ENCODE assay signal across 21 cellular contexts in the genomic region with DNA sequence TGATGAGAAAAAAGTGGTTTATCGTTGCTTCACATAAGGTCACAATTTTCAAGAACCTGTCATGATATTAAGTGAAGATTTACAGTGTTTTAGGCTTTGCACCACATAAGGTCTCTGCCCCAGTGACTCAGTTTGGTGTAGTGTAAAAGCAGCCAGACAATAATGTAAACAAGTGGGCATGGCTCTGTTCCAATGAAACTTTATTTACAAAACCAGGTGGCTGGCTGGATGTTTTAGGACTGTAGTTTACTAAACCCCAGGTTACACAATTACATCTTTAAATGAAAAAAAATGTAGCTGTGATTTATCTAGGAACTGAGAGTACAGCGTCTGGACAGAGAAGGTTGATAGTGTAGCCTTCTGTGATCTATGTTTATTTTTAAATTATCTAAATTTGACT. TPM values are rescaled to one million over a fixed set of nuclear protein-coding genes. Genes with fewer than 3 reads are reported as not detected.
DNase-seq lines count a peak whose midpoint lies in the region; ATAC-seq and TF ChIP-seq lines count a peak whose summit lies in the region.
"Had no signal": no experiment of that assay in that cellular context is flagged by ENCODE, and none has a peak within 500 bp of the region (broad histone marks: within the 10 kb centered on the region; RNA-seq: fewer than 3 reads in every experiment).

No MANE protein-coding gene starts in this region.

- peak; percentile 31 to 47 for TF ChIP-seq RAD21 in liver (IDR thresholded peaks at IDR 0.05)

- H3K9me3 ChIP-seq in liver (ENCODE audit: control insufficient read depth in 4 of 4, low read length in 3 of 4) (no peaks in the 10 kb centered on the region), Karpas-422 (ENCODE audit: low read length) (no peaks in the 10 kb centered on the region), right cardiac atrium (ENCODE audit: control insufficient read depth, low read length) (no peaks in the 10 kb centered on the region)
- H3K9me3 ChIP-seq: esophagus muscularis mucosa, prostate gland, spleen, suprapubic skin had no signal

- H3K9ac ChIP-seq in liver (ENCODE audit: low read depth in 1 of 2, low read length in 2 of 2), result no peak overlapping the region
- no peak overlapping the region for H3K9ac ChIP-seq in Karpas-422 (ENCODE audit: low read length)
- H3K9ac ChIP-seq: BLaER1 had no signal

- no peaks in the 10 kb centered on the region for H4K20me1 ChIP-seq in Karpas-422 (ENCODE audit: insufficient read depth, low read depth, low read length)

- 39% methylated on average over 2 of the region's 2 CpGs for WGBS in liver
- 81% methylated on average over 2 of the region's 2 CpGs for WGBS in right cardiac atrium

- H3K79me2 ChIP-seq in Karpas-422 (ENCODE audit: low read length), result no peaks in the 10 kb centered on the region

- intact Hi-C loops in right cardiac atrium (cut with DNase I), result no loop called here

- peaks cover 2 to 40% (median 32%) of the 10 kb centered on the region in 4 donors for H3K36me3 ChIP-seq in liver (ENCODE audit: control insufficient read depth in 4 of 4, insufficient read depth in 3 of 4, low read depth in 1 of 4, low read length in 3 of 4)
- H3K36me3 ChIP-seq in Karpas-422 (ENCODE audit: insufficient read depth, low read length), result peaks cover 48% of the 10 kb centered on the region; the same call in 1 of the 2 replicates

- no peak overlapping the region for H3K4me2 ChIP-seq in Karpas-422 (ENCODE audit: low read depth, low read length, poor library complexity, severe bottlenecking)
- H3K4me2 ChIP-seq: BLaER1 had no signal

- H2AFZ ChIP-seq in Karpas-422 (ENCODE audit: low read length), result no peak overlapping the region

- DNase-seq in EH (ENCODE audit: low read depth) (peak; percentile 49), M059J (ENCODE audit: low read depth) (peak; percentile 90), choroid plexus epithelial cell (ENCODE audit: low read depth) (peak; percentile 36), Karpas-422 (no peak), right cardiac atrium (no peak)
- no peak for DNase-seq in activated CD4-positive, alpha-beta T cell treated with anti-CD3 and anti-CD28 coated beads, Interleukin-2, amount 50 U/mL, for 48 hours
- DNase-seq: activated CD4-positive, alpha-beta T cell treated with anti-CD3 and anti-CD28 coated beads, Interleukin-2, amount 50 U/mL, for 4 hours; activated naive CD4-positive, alpha-beta T cell treated with anti-CD3 and anti-CD28 coated beads, Interleukin-2, amount 50 U/mL, for 16 hours; activated T-cell treated with anti-CD3 and anti-CD28 coated beads for 4 hours; DMS153; dorsolateral prefrontal cortex; naive thymus-derived CD8-positive, alpha-beta T cell; NCI-H187 treated with DMSO at 0.1 percent for 48 hours; NCI-H446; spleen had no signal

- ATAC-seq in right cardiac atrium, result no peak
- ATAC-seq: naive thymus-derived CD8-positive, alpha-beta T cell had no signal

- no peaks in the 10 kb centered on the region for H3K9me2 ChIP-seq in Karpas-422 (replicated peaks; ENCODE audit: insufficient read depth, low read length)

- TF ChIP-seq CTCF in choroid plexus epithelial cell (conservative IDR thresholded peaks at IDR 0.05; ENCODE audit: low read depth, low read length), result no peak
- no peak for TF ChIP-seq CTCF in liver (IDR thresholded peaks at IDR 0.05; ENCODE audit: low read depth, low read length, missing input control)

- no peak overlapping the region for H3K27ac ChIP-seq in liver (ENCODE audit: low read depth in 1 of 2, low read length in 2 of 2)
- H3K27ac ChIP-seq in Karpas-422 (ENCODE audit: low read length), result no peak overlapping the region
- H3K27ac ChIP-seq in right cardiac atrium (ENCODE audit: low read length), result no peak overlapping the region
- H3K27ac ChIP-seq: BLaER1, cardiac muscle cell, dorsolateral prefrontal cortex, esophagus muscularis mucosa, prostate gland, spleen, suprapubic skin had no signal

- no peaks in the 10 kb centered on the region for H3K27me3 ChIP-seq in liver (ENCODE audit: control insufficient read depth in 4 of 4, insufficient read depth in 4 of 4, low read length in 3 of 4)
- H3K27me3 ChIP-seq in Karpas-422 (ENCODE audit: low read length), result no peaks in the 10 kb centered on the region
- H3K27me3 ChIP-seq in right cardiac atrium (ENCODE audit: control insufficient read depth, insufficient read depth), result no peaks in the 10 kb centered on the region
- H3K27me3 ChIP-seq: BLaER1, cardiac muscle cell, dorsolateral prefrontal cortex, esophagus muscularis mucosa, spleen, suprapubic skin had no signal

- H3K4me3 ChIP-seq in choroid plexus epithelial cell (ENCODE audit: low read depth, low read length) (no peak overlapping the region), liver (ENCODE audit: low read depth in 1 of 3, low read length in 3 of 3) (no peak overlapping the region), Karpas-422 (ENCODE audit: low read length) (no peak overlapping the region), right cardiac atrium (ENCODE audit: low read length) (no peak overlapping the region)
- H3K4me3 ChIP-seq: BLaER1, cardiac muscle cell, dorsolateral prefrontal cortex, esophagus muscularis mucosa, prostate gland, spleen, suprapubic skin had no signal

- peaks cover 0 to 11% (median 9%) of the 10 kb centered on the region in 4 donors for H3K4me1 ChIP-seq in liver (ENCODE audit: control insufficient read depth in 4 of 4, insufficient read depth in 4 of 4, low read length in 3 of 4)
- H3K4me1 ChIP-seq in Karpas-422 (ENCODE audit: low read length), result no peaks in the 10 kb centered on the region
- no peaks in the 10 kb centered on the region for H3K4me1 ChIP-seq in right cardiac atrium (ENCODE audit: control insufficient read depth, insufficient read depth, low read length)
- H3K4me1 ChIP-seq: BLaER1, prostate gland, suprapubic skin had no signal

TF ChIP-seq in liver, 16 proteins besides CTCF, POLR2A, EP300 and RAD21 (continues in another document):
- TF ChIP-seq, protein P1, sequence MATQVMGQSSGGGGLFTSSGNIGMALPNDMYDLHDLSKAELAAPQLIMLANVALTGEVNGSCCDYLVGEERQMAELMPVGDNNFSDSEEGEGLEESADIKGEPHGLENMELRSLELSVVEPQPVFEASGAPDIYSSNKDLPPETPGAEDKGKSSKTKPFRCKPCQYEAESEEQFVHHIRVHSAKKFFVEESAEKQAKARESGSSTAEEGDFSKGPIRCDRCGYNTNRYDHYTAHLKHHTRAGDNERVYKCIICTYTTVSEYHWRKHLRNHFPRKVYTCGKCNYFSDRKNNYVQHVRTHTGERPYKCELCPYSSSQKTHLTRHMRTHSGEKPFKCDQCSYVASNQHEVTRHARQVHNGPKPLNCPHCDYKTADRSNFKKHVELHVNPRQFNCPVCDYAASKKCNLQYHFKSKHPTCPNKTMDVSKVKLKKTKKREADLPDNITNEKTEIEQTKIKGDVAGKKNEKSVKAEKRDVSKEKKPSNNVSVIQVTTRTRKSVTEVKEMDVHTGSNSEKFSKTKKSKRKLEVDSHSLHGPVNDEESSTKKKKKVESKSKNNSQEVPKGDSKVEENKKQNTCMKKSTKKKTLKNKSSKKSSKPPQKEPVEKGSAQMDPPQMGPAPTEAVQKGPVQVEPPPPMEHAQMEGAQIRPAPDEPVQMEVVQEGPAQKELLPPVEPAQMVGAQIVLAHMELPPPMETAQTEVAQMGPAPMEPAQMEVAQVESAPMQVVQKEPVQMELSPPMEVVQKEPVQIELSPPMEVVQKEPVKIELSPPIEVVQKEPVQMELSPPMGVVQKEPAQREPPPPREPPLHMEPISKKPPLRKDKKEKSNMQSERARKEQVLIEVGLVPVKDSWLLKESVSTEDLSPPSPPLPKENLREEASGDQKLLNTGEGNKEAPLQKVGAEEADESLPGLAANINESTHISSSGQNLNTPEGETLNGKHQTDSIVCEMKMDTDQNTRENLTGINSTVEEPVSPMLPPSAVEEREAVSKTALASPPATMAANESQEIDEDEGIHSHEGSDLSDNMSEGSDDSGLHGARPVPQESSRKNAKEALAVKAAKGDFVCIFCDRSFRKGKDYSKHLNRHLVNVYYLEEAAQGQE (IDR thresholded peaks at IDR 0.05), result no peak
- TF ChIP-seq NR2F2 (IDR thresholded peaks at IDR 0.05), result no peak
- TF ChIP-seq RXRA (IDR thresholded peaks at IDR 0.05), result peak; percentile 13 to 65
- no peak for TF ChIP-seq EGR1 (IDR thresholded peaks at IDR 0.05; ENCODE audit: low read depth in 2 of 2)
- TF ChIP-seq, protein P2, sequence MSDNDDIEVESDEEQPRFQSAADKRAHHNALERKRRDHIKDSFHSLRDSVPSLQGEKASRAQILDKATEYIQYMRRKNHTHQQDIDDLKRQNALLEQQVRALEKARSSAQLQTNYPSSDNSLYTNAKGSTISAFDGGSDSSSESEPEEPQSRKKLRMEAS (IDR thresholded peaks at IDR 0.05), result peak; percentile 50
- peak; percentile 99 for TF ChIP-seq FOXA2 (IDR thresholded peaks at IDR 0.05)
- no peak for TF ChIP-seq HNF4G (IDR thresholded peaks at IDR 0.05)
- no peak for TF ChIP-seq TAF1 (conservative IDR thresholded peaks at IDR 0.05)
- TF ChIP-seq FOXA1 (IDR thresholded peaks at IDR 0.05), result peak; percentile 96
- no peak for TF ChIP-seq SP1 (IDR thresholded peaks at IDR 0.05)
- TF ChIP-seq HNF4A (conservative IDR thresholded peaks at IDR 0.05), result peak; percentile 19 to 44
- peak in 1 of 2 donors; percentile 31 for TF ChIP-seq JUND (IDR thresholded peaks at IDR 0.05)
- TF ChIP-seq, protein P3, sequence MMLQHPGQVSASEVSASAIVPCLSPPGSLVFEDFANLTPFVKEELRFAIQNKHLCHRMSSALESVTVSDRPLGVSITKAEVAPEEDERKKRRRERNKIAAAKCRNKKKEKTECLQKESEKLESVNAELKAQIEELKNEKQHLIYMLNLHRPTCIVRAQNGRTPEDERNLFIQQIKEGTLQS (IDR thresholded peaks at IDR 0.05), result no peak
- TF ChIP-seq, protein P4, sequence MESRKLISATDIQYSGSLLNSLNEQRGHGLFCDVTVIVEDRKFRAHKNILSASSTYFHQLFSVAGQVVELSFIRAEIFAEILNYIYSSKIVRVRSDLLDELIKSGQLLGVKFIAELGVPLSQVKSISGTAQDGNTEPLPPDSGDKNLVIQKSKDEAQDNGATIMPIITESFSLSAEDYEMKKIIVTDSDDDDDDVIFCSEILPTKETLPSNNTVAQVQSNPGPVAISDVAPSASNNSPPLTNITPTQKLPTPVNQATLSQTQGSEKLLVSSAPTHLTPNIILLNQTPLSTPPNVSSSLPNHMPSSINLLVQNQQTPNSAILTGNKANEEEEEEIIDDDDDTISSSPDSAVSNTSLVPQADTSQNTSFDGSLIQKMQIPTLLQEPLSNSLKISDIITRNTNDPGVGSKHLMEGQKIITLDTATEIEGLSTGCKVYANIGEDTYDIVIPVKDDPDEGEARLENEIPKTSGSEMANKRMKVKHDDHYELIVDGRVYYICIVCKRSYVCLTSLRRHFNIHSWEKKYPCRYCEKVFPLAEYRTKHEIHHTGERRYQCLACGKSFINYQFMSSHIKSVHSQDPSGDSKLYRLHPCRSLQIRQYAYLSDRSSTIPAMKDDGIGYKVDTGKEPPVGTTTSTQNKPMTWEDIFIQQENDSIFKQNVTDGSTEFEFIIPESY (IDR thresholded peaks at IDR 0.05), result no peak

RNA-seq across cellular contexts. Expression of a gene that starts 9.7 kb away (rescaled TPM):
- total RNA-seq in M059J (2014; rRNA removed; shearing (Covaris generic)), result not detected in 2 replicates
- total RNA-seq in liver, result under 1 TPM; 0.19 to 0.25 TPM
- under 1 TPM; 0.18 to 0.29 TPM for polyA plus RNA-seq in liver
- 0.15 TPM in 1 of 2 replicates, not detected in the other for total RNA-seq in Karpas-422 (2014; rRNA removed; shearing (Covaris generic); ENCODE audit: low replicate concordance)
- 10 to 100 TPM; 18.3 to 40.8 (median 31.5) TPM for total RNA-seq in right cardiac atrium
- 19.5 TPM for polyA plus RNA-seq in right cardiac atrium

Comparison
In these comparisons a context has a peak if more than half of its experiments do, and no peak if none do; other contexts are left out.
1. DNase-seq: peak in EH (single experiment), M059J (single experiment) and choroid plexus epithelial cell (single experiment); none in Karpas-422 (single experiment), right cardiac atrium (0 of 3) and activated CD4-positive, alpha-beta T cell treated with anti-CD3 and anti-CD28 coated beads, Interleukin-2, amount 50 U/mL, for 48 hours (0 of 2).
2. RNA of a gene that starts 9.7 kb away (total RNA-seq): 18.3 to 40.8 TPM in right cardiac atrium; 0.19 to 0.25 TPM in liver, 0.15 TPM in Karpas-422 and not detected in M059J; every median in the first group is over 10 times any median in the second.